In genomic region chr7:74173866-74174605, GRCh38 we compare ENCODE assay signal across 1 cellular context.
A peak's percentile ranks its signal among the peaks of the same experiment; 100 is the strongest.
TF ChIP-seq lines count a peak whose summit lies in the region.

TSS of gene EIF4H (plus strand) at chr7:74174356. CDS start at chr7:74174384, 28 bp downstream.

TF ChIP-seq in HEK293, 187 proteins besides CTCF, POLR2A, EP300 and RAD21 (continued from another document and continues in another):
- peak; percentile 96 for TF ChIP-seq ZNF692 (tag by site-specific recombination; IDR thresholded peaks at IDR 0.05)
- TF ChIP-seq ZNF24 (tag by site-specific recombination; IDR thresholded peaks at IDR 0.05) = no peak
- TF ChIP-seq ZNF114 (tag by site-specific recombination; IDR thresholded peaks at IDR 0.05) = no peak
- TF ChIP-seq ZNF707 (tag by site-specific recombination; IDR thresholded peaks at IDR 0.05) = no peak
- TF ChIP-seq GLI2 (tag by site-specific recombination; IDR thresholded peaks at IDR 0.05; ENCODE audit: borderline replicate concordance, low read depth) = no peak
- TF ChIP-seq ZBTB44 (tag by site-specific recombination; IDR thresholded peaks at IDR 0.05) = no peak
- TF ChIP-seq ZSCAN5A (tag by site-specific recombination; IDR thresholded peaks at IDR 0.05) = no peak
- TF ChIP-seq ZNF335 (tag by site-specific recombination; conservative IDR thresholded peaks at IDR 0.05) = peak; percentile 97
- peak; percentile 90 for TF ChIP-seq GLIS2 (tag by site-specific recombination; IDR thresholded peaks at IDR 0.05)
- TF ChIP-seq KLF17 (tag by site-specific recombination; IDR thresholded peaks at IDR 0.05) = no peak
- no peak for TF ChIP-seq ZNF521 (tag by site-specific recombination; IDR thresholded peaks at IDR 0.05)
- no peak for TF ChIP-seq ZNF777 (tag by site-specific recombination; IDR thresholded peaks at IDR 0.05; ENCODE audit: borderline replicate concordance)
- TF ChIP-seq SP2 (tag by site-specific recombination; IDR thresholded peaks at IDR 0.05) = no peak
- no peak for TF ChIP-seq ZNF621 (tag by site-specific recombination; IDR thresholded peaks at IDR 0.05)
- no peak for TF ChIP-seq ZSCAN23 (tag by site-specific recombination; IDR thresholded peaks at IDR 0.05)
- TF ChIP-seq ZNF266 (tag by site-specific recombination; IDR thresholded peaks at IDR 0.05; ENCODE audit: low read depth) = no peak
- no peak for TF ChIP-seq ZNF624 (tag by site-specific recombination; IDR thresholded peaks at IDR 0.05)
- no peak for TF ChIP-seq ZNF488 (tag by site-specific recombination; IDR thresholded peaks at IDR 0.05)
- no peak for TF ChIP-seq ZNF174 (tag by site-specific recombination; IDR thresholded peaks at IDR 0.05)
- 0 out of 2 replicates have a peak, but pooled peaks have one; percentile 66 for TF ChIP-seq HOXC10 (CRISPR knock-in tag; IDR thresholded peaks at IDR 0.05)
- TF ChIP-seq ZNF426 (tag by site-specific recombination; IDR thresholded peaks at IDR 0.05) = no peak
- peak; percentile 49; the same call in 1 of the 2 replicates for TF ChIP-seq EGR2 (tag by site-specific recombination; IDR thresholded peaks at IDR 0.05; ENCODE audit: low read depth)
- TF ChIP-seq ZXDB (tag by site-specific recombination; IDR thresholded peaks at IDR 0.05) = peak; percentile 80
- TF ChIP-seq PRDM6 (tag by site-specific recombination; IDR thresholded peaks at IDR 0.05) = no peak
- peak; percentile 83 for TF ChIP-seq ZFP69B (tag by site-specific recombination; IDR thresholded peaks at IDR 0.05)
- TF ChIP-seq MYNN (tag by site-specific recombination; IDR thresholded peaks at IDR 0.05; ENCODE audit: borderline replicate concordance) = no peak
- TF ChIP-seq ZNF677 (tag by site-specific recombination; IDR thresholded peaks at IDR 0.05) = no peak
- TF ChIP-seq INSM2 (tag by site-specific recombination; IDR thresholded peaks at IDR 0.05) = no peak
- TF ChIP-seq MZF1 (tag by site-specific recombination; IDR thresholded peaks at IDR 0.05; ENCODE audit: borderline replicate concordance) = no peak
- no peak for TF ChIP-seq ZNF302 (tag by site-specific recombination; IDR thresholded peaks at IDR 0.05; ENCODE audit: low read depth)
- no peak for TF ChIP-seq ZNF571 (tag by site-specific recombination; IDR thresholded peaks at IDR 0.05)
- TF ChIP-seq SP7 (tag by site-specific recombination; IDR thresholded peaks at IDR 0.05) = peak; percentile 51; the same call in 1 of the 2 replicates
- TF ChIP-seq ZNF585B (tag by site-specific recombination; IDR thresholded peaks at IDR 0.05) = no peak
- no peak for TF ChIP-seq ZNF560 (tag by site-specific recombination; IDR thresholded peaks at IDR 0.05; ENCODE audit: borderline replicate concordance)
- TF ChIP-seq PRDM4 (tag by site-specific recombination; IDR thresholded peaks at IDR 0.05) = peak; percentile 27; the same call in 1 of the 2 replicates
- TF ChIP-seq ZNF660 (tag by site-specific recombination; IDR thresholded peaks at IDR 0.05) = peak; percentile 22; the same call in 1 of the 2 replicates
- 0 out of 2 replicates have a peak, but pooled peaks have one; percentile 41 for TF ChIP-seq KLF9 (tag by site-specific recombination; IDR thresholded peaks at IDR 0.05; ENCODE audit: low read depth)
- TF ChIP-seq ZNF747 (tag by site-specific recombination; IDR thresholded peaks at IDR 0.05) = no peak
- TF ChIP-seq PATZ1 (tag by site-specific recombination; IDR thresholded peaks at IDR 0.05) = peak; percentile 74; the same call in 1 of the 2 replicates
- TF ChIP-seq ZNF26 (tag by site-specific recombination; IDR thresholded peaks at IDR 0.05) = no peak
- TF ChIP-seq SP3 (tag by site-specific recombination; IDR thresholded peaks at IDR 0.05) = no peak
- TF ChIP-seq ZIC2 (tag by site-specific recombination; IDR thresholded peaks at IDR 0.05) = peak; percentile 65
- no peak for TF ChIP-seq ELK4 (IDR thresholded peaks at IDR 0.05; ENCODE audit: borderline replicate concordance, low read depth, low read length)
- TF ChIP-seq ZNF830 (tag by site-specific recombination; IDR thresholded peaks at IDR 0.05; ENCODE audit: low read depth) = no peak
- TF ChIP-seq SCRT1 (tag by site-specific recombination; IDR thresholded peaks at IDR 0.05; ENCODE audit: borderline replicate concordance) = no peak
- peak; percentile 92 for TF ChIP-seq ZNF423 (tag by site-specific recombination; IDR thresholded peaks at IDR 0.05)
- no peak for TF ChIP-seq ZNF558 (tag by site-specific recombination; IDR thresholded peaks at IDR 0.05)
- 0 out of 2 replicates have a peak, but pooled peaks have one; percentile 11 for TF ChIP-seq KLF8 (tag by site-specific recombination; IDR thresholded peaks at IDR 0.05)
- no peak for TF ChIP-seq ZNF843 (tag by site-specific recombination; IDR thresholded peaks at IDR 0.05)
- TF ChIP-seq KLF10 (tag by site-specific recombination; IDR thresholded peaks at IDR 0.05) = no peak
- TF ChIP-seq ZNF555 (tag by site-specific recombination; conservative IDR thresholded peaks at IDR 0.05) = no peak
- no peak for TF ChIP-seq ZNF121 (tag by site-specific recombination; IDR thresholded peaks at IDR 0.05)
